12 cellular contexts compared by ENCODE assay signal in genomic region chr3:42149537-42150426, GRCh38. TPM values are rescaled to one million over a fixed set of nuclear protein-coding genes. Genes with fewer than 3 reads are reported as not detected.
DNase-seq lines count a peak whose midpoint lies in the region; ATAC-seq and TF ChIP-seq lines count a peak whose summit lies in the region.
"Had no signal": no experiment of that assay in that cellular context is flagged by ENCODE, and none has a peak within 500 bp of the region (broad histone marks: within the 10 kb centered on the region; RNA-seq: fewer than 3 reads in every experiment).

No MANE protein-coding gene starts in this region.

- POLR2A ChIA-PET in OCI-LY7 (lab: Charles Lee) = interaction anchor here (0.9 to 1.0 kb wide), 2 partner anchors 21 to 22 kb away, joined by 3 to 5 read pairs; no protein-coding TSS in a partner anchor

- no peaks in the 10 kb centered on the region; the same call in 1 of the 2 replicates for H3K4me1 ChIP-seq in BE2C
- peaks cover 66% of the 10 kb centered on the region for H3K4me1 ChIP-seq in OCI-LY7 (ENCODE audit: insufficient read depth, low read length, poor library complexity, severe bottlenecking)
- peaks cover 0 to 13% of the 10 kb centered on the region in 2 donors for H3K4me1 ChIP-seq in esophagus (ENCODE audit: control insufficient read depth in 2 of 2, insufficient read depth in 2 of 2, low read length in 1 of 2)

- CTCF ChIA-PET in OCI-LY7 (lab: Charles Lee; ENCODE audit: unreplicated experiment) = no interaction called here

- TF ChIP-seq CTCF in BE2C (IDR thresholded peaks at IDR 0.05; ENCODE audit: low read depth, low read length) (no peak), OCI-LY7 (conservative IDR thresholded peaks at IDR 0.05; ENCODE audit: low read length) (no peak), neural cell (IDR thresholded peaks at IDR 0.05; ENCODE audit: poor library complexity, severe bottlenecking) (no peak), GM13977 (IDR thresholded peaks at IDR 0.05; ENCODE audit: extremely low read depth, insufficient read depth, missing control alignments) (no peak)

- H3K27me3 ChIP-seq in BE2C (no peaks in the 10 kb centered on the region), esophagus (ENCODE audit: control insufficient read depth in 1 of 2, insufficient read depth in 2 of 2, low read length in 2 of 2) (no peaks in the 10 kb centered on the region), neural cell (ENCODE audit: insufficient read depth, low read depth, low read length) (no peaks in the 10 kb centered on the region)
- H3K27me3 ChIP-seq: BLaER1 treated with 17β-estradiol and CSF1 and Interleukin-3, amounts not matched to agents 10 nM and 100 nM; spleen had no signal

- intact Hi-C loops in OCI-LY7 (cut with micrococcal nuclease; ENCODE audit: unreplicated experiment) = no loop called here

- no peaks in the 10 kb centered on the region for H3K36me3 ChIP-seq in BE2C
- peaks cover 34% of the 10 kb centered on the region for H3K36me3 ChIP-seq in OCI-LY7 (ENCODE audit: insufficient read depth, low read length)
- H3K36me3 ChIP-seq in esophagus (ENCODE audit: control insufficient read depth in 2 of 2, insufficient read depth in 2 of 2, low read length in 1 of 2) = no peaks in the 10 kb centered on the region
- no peaks in the 10 kb centered on the region for H3K36me3 ChIP-seq in neural cell (ENCODE audit: insufficient read depth, low read length)
- H3K36me3 ChIP-seq: spleen had no signal

- peak overlapping the region; percentile 85 for H3K9ac ChIP-seq in neural cell (ENCODE audit: low read length)
- H3K9ac ChIP-seq: BLaER1 treated with 17β-estradiol and CSF1 and Interleukin-3, amounts not matched to agents 10 nM and 100 nM had no signal

- no peaks in the 10 kb centered on the region for H3F3A ChIP-seq in neural cell (ENCODE audit: insufficient read depth, low read length, poor library complexity, severe bottlenecking)

- no peak for DNase-seq in BE2C
- no peak for DNase-seq in OCI-LY7 (ENCODE audit: low spot score)
- DNase-seq in NCI-H748 treated with DMSO at 0.1 percent for 48 hours (lab: John Stamatoyannopoulos, UW) = no peak
- no peak for DNase-seq in SKM-1 treated with dmso at 0.1 percent for 144 hours (lab: John Stamatoyannopoulos, UW; ENCODE audit: unreplicated experiment)
- no peak for DNase-seq in GM13977 (ENCODE audit: low spot score)
- DNase-seq: activated gamma-delta T cell, NCI-H146, spleen had no signal

- TF ChIP-seq EP300 in neural cell (conservative IDR thresholded peaks at IDR 0.05; ENCODE audit: poor library complexity, severe bottlenecking) = no peak

- H3K9me3 ChIP-seq in BE2C (no peaks in the 10 kb centered on the region), OCI-LY7 (ENCODE audit: low read length) (no peaks in the 10 kb centered on the region), esophagus (ENCODE audit: control insufficient read depth in 2 of 2, insufficient read depth in 1 of 2, low read depth in 1 of 2, low read length in 1 of 2) (no peaks in the 10 kb centered on the region), neural cell (ENCODE audit: low read length) (no peaks in the 10 kb centered on the region)
- H3K9me3 ChIP-seq: BLaER1 treated with 17β-estradiol and CSF1 and Interleukin-3, amounts not matched to agents 10 nM and 100 nM; spleen had no signal

- BruUV-seq in OCI-LY7 (replicated peaks; lab: Mats Ljungman, UMichigan) = no TSS peak

- ATAC-seq in HG02798 (IDR thresholded peaks at IDR 0.05; ENCODE audit: poor library complexity, unreplicated experiment) = no peak

- no peak for TF ChIP-seq RAD21 in neural cell (conservative IDR thresholded peaks at IDR 0.05)

- no peaks in the 10 kb centered on the region for H3K9me2 ChIP-seq in OCI-LY7 (ENCODE audit: insufficient read depth, low read length)
- no peaks in the 10 kb centered on the region for H3K9me2 ChIP-seq in neural cell (ENCODE audit: insufficient read depth, low read length)

- no peak overlapping the region for H2AFZ ChIP-seq in OCI-LY7 (ENCODE audit: low read length)
- peak overlapping the region; percentile 54 for H2AFZ ChIP-seq in neural cell (ENCODE audit: low read depth, low read length)

- no peaks in the 10 kb centered on the region for H4K20me1 ChIP-seq in OCI-LY7 (ENCODE audit: insufficient read depth, low read length)
- H4K20me1 ChIP-seq in neural cell (ENCODE audit: insufficient read depth) = no peaks in the 10 kb centered on the region

- in situ Hi-C loops in GM13977 (cut with MboI; ENCODE audit: low pct_unique_long_range_greater_than_20kb, low sequenced_read_pairs, unreplicated experiment) = no loop called here

- H3K79me2 ChIP-seq in OCI-LY7 (ENCODE audit: insufficient read depth, low read depth, low read length) = peaks cover 59% of the 10 kb centered on the region
- peaks cover 56% of the 10 kb centered on the region for H3K79me2 ChIP-seq in neural cell (replicated peaks; ENCODE audit: insufficient read depth, low read length)

- H3K4me3 ChIP-seq in BE2C (ENCODE audit: low read depth, low read length) (peak overlapping the region; percentile 43), OCI-LY7 (ENCODE audit: low read depth, low read length, poor library complexity, severe bottlenecking) (no peak overlapping the region), esophagus (ENCODE audit: low read depth in 1 of 2, low read length in 2 of 2) (no peak overlapping the region), neural cell (ENCODE audit: low read length) (peak overlapping the region; percentile 70)
- H3K4me3 ChIP-seq: BLaER1 treated with 17β-estradiol and CSF1 and Interleukin-3, amounts not matched to agents 10 nM and 100 nM; spleen had no signal

- H3K4me2 ChIP-seq in OCI-LY7 (ENCODE audit: low read length) = peak overlapping the region; percentile 88; the same call in 1 of the 2 replicates
- H3K4me2 ChIP-seq in neural cell (ENCODE audit: low read length) = peak overlapping the region; percentile 95

- WGBS in esophagus, 2 donors = 79 to 81% methylated on average over 12 of the region's 12 CpGs

- H3K27ac ChIP-seq in OCI-LY7 (ENCODE audit: low read depth, low read length, poor library complexity, severe bottlenecking) (no peak overlapping the region), esophagus (ENCODE audit: low read depth in 2 of 2, low read length in 1 of 2) (peak overlapping the region; percentile 43 to 57), neural cell (ENCODE audit: low read length) (peak overlapping the region; percentile 98)
- H3K27ac ChIP-seq: spleen had no signal

TF ChIP-seq in neural cell, 6 proteins besides CTCF, POLR2A, EP300 and RAD21:
- TF ChIP-seq REST (IDR thresholded peaks at IDR 0.05; ENCODE audit: borderline replicate concordance) (no peak), TAF1 (IDR thresholded peaks at IDR 0.05; ENCODE audit: low read depth) (no peak), POLR2AphosphoS5 (IDR thresholded peaks at IDR 0.05) (no peak), MXI1 (conservative IDR thresholded peaks at IDR 0.05; ENCODE audit: poor library complexity, severe bottlenecking) (no peak), SMC3 (conservative IDR thresholded peaks at IDR 0.05; ENCODE audit: poor library complexity) (no peak), EZH2 (IDR thresholded peaks at IDR 0.05; ENCODE audit: borderline replicate concordance, insufficient read depth, low read length, poor library complexity, severe bottlenecking) (no peak)

RNA-seq across cellular contexts. Expression of gene TRAK1, which starts 58.6 kb away (rescaled TPM):
- 19.2 TPM for polyA plus RNA-seq in BE2C (2012; ENCODE audit: insufficient read depth, insufficient read length, low read depth)
- 60.8 and 62.5 TPM in 2 replicates for total RNA-seq in OCI-LY7 (2014; rRNA removed; shearing (Covaris generic))
- 88.3 and 92.6 TPM in 2 replicates for total RNA-seq in OCI-LY7 (2022)
- 10 to 100 TPM; 12.2 to 21.4 TPM for polyA plus RNA-seq in esophagus
- 34.7 and 39.3 TPM in 2 replicates for polyA plus RNA-seq in neural cell
- polyA minus RNA-seq in neural cell = 81.6 and 84.6 TPM in 2 replicates

Comparison
In these comparisons a context has a peak if more than half of its experiments do, and no peak if none do; other contexts are left out.
1. H3K4me3 ChIP-seq: peak in BE2C (single experiment) and neural cell (single experiment); none in OCI-LY7 (single experiment) and esophagus (0 of 2).